1 cellular context compared by ENCODE assay signal in genomic region chr13:112072531-112073244, GRCh38.
A peak's percentile ranks its signal among the peaks of the same experiment; 100 is the strongest.
TF ChIP-seq lines count a peak whose summit lies in the region.

No MANE protein-coding gene starts in this region.

TF ChIP-seq in HEK293, 187 proteins besides CTCF, POLR2A, EP300 and RAD21 (continued from another document):
- no peak for TF ChIP-seq ZNF654 (tag by site-specific recombination; IDR thresholded peaks at IDR 0.05; ENCODE audit: low read depth)
- TF ChIP-seq ZNF223 (tag by site-specific recombination; IDR thresholded peaks at IDR 0.05), result peak; percentile 66
- no peak; the same call in 1 of the 2 replicates for TF ChIP-seq KLF8 (tag by site-specific recombination; IDR thresholded peaks at IDR 0.05)
- no peak for TF ChIP-seq ZNF610 (tag by site-specific recombination; IDR thresholded peaks at IDR 0.05; ENCODE audit: borderline replicate concordance)
- no peak for TF ChIP-seq ZNF266 (tag by site-specific recombination; IDR thresholded peaks at IDR 0.05; ENCODE audit: low read depth)
- TF ChIP-seq WT1 (tag by site-specific recombination; IDR thresholded peaks at IDR 0.05), result peak; percentile 85
- no peak for TF ChIP-seq AEBP2 (tag by site-specific recombination; IDR thresholded peaks at IDR 0.05; ENCODE audit: borderline replicate concordance)
- peak; percentile 84 for TF ChIP-seq SP2 (tag by site-specific recombination; IDR thresholded peaks at IDR 0.05)
- no peak for TF ChIP-seq ZSCAN16 (tag by site-specific recombination; IDR thresholded peaks at IDR 0.05)
- TF ChIP-seq ZNF76 (tag by site-specific recombination; IDR thresholded peaks at IDR 0.05; ENCODE audit: borderline replicate concordance, low read depth), result peak; percentile 37; the same call in 1 of the 2 replicates
- TF ChIP-seq IKZF3 (tag by site-specific recombination; IDR thresholded peaks at IDR 0.05), result peak; percentile 92
- TF ChIP-seq ZNF548 (tag by site-specific recombination; IDR thresholded peaks at IDR 0.05), result no peak
- TF ChIP-seq ZNF658 (tag by site-specific recombination; IDR thresholded peaks at IDR 0.05), result no peak
- no peak for TF ChIP-seq ZNF792 (tag by site-specific recombination; IDR thresholded peaks at IDR 0.05)
- no peak for TF ChIP-seq GLI4 (tag by site-specific recombination; IDR thresholded peaks at IDR 0.05)
- TF ChIP-seq ZNF354C (tag by site-specific recombination; IDR thresholded peaks at IDR 0.05; ENCODE audit: borderline replicate concordance, low read depth), result no peak
- no peak for TF ChIP-seq ZNF394 (tag by site-specific recombination; IDR thresholded peaks at IDR 0.05; ENCODE audit: borderline replicate concordance)
- no peak for TF ChIP-seq ZNF701 (tag by site-specific recombination; IDR thresholded peaks at IDR 0.05)
- no peak for TF ChIP-seq ZNF677 (tag by site-specific recombination; IDR thresholded peaks at IDR 0.05)
- TF ChIP-seq ZNF623 (tag by site-specific recombination; IDR thresholded peaks at IDR 0.05), result no peak
- TF ChIP-seq ZNF37A (tag by site-specific recombination; IDR thresholded peaks at IDR 0.05), result no peak
- no peak for TF ChIP-seq ZNF221 (tag by site-specific recombination; IDR thresholded peaks at IDR 0.05; ENCODE audit: borderline replicate concordance)
- peak; percentile 60; the same call in 1 of the 2 replicates for TF ChIP-seq PATZ1 (tag by site-specific recombination; IDR thresholded peaks at IDR 0.05)
- TF ChIP-seq MEIS1 (CRISPR knock-in tag; IDR thresholded peaks at IDR 0.05; ENCODE audit: borderline replicate concordance), result no peak
- TF ChIP-seq ZBTB8A (tag by site-specific recombination; IDR thresholded peaks at IDR 0.05), result peak; percentile 90
- TF ChIP-seq ZNF48 (tag by site-specific recombination; IDR thresholded peaks at IDR 0.05), result no peak
- no peak for TF ChIP-seq ZBTB7A (tag by site-specific recombination; IDR thresholded peaks at IDR 0.05; ENCODE audit: low read depth)
- peak; percentile 95 for TF ChIP-seq GLIS2 (tag by site-specific recombination; IDR thresholded peaks at IDR 0.05)
- TF ChIP-seq ZNF660 (tag by site-specific recombination; IDR thresholded peaks at IDR 0.05), result 0 out of 2 replicates have a peak, but pooled peaks have one; percentile 30
- TF ChIP-seq ZNF558 (tag by site-specific recombination; IDR thresholded peaks at IDR 0.05), result no peak
- no peak for TF ChIP-seq KLF1 (tag by site-specific recombination; IDR thresholded peaks at IDR 0.05)
- TF ChIP-seq ZNF423 (tag by site-specific recombination; IDR thresholded peaks at IDR 0.05), result peak; percentile 78
- TF ChIP-seq ZNF366 (tag by site-specific recombination; conservative IDR thresholded peaks at IDR 0.05), result no peak
- no peak for TF ChIP-seq REST (tag by site-specific recombination; IDR thresholded peaks at IDR 0.05)
- TF ChIP-seq ZNF404 (tag by site-specific recombination; IDR thresholded peaks at IDR 0.05), result no peak
- TF ChIP-seq REPIN1 (tag by site-specific recombination; IDR thresholded peaks at IDR 0.05; ENCODE audit: low read depth), result no peak
- peak; percentile 91 for TF ChIP-seq ZFHX2 (tag by site-specific recombination; conservative IDR thresholded peaks at IDR 0.05)
- no peak for TF ChIP-seq SETDB1 (IDR thresholded peaks at IDR 0.05; ENCODE audit: insufficient read length, low read length)
- TF ChIP-seq ZNF133 (tag by site-specific recombination; IDR thresholded peaks at IDR 0.05), result no peak
- no peak for TF ChIP-seq ZNF521 (tag by site-specific recombination; IDR thresholded peaks at IDR 0.05)
- peak; percentile 42 for TF ChIP-seq OSR2 (tag by site-specific recombination; IDR thresholded peaks at IDR 0.05)
- no peak for TF ChIP-seq ZNF211 (tag by site-specific recombination; IDR thresholded peaks at IDR 0.05; ENCODE audit: low read depth)
- peak; percentile 50 for TF ChIP-seq ZBTB20 (tag by site-specific recombination; IDR thresholded peaks at IDR 0.05)
- TF ChIP-seq, protein P1, sequence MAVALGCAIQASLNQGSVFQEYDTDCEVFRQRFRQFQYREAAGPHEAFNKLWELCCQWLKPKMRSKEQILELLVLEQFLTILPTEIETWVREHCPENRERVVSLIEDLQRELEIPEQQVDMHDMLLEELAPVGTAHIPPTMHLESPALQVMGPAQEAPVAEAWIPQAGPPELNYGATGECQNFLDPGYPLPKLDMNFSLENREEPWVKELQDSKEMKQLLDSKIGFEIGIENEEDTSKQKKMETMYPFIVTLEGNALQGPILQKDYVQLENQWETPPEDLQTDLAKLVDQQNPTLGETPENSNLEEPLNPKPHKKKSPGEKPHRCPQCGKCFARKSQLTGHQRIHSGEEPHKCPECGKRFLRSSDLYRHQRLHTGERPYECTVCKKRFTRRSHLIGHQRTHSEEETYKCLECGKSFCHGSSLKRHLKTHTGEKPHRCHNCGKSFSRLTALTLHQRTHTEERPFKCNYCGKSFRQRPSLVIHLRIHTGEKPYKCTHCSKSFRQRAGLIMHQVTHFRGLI (tag by site-specific recombination; IDR thresholded peaks at IDR 0.05), result no peak
- TF ChIP-seq, protein P2, sequence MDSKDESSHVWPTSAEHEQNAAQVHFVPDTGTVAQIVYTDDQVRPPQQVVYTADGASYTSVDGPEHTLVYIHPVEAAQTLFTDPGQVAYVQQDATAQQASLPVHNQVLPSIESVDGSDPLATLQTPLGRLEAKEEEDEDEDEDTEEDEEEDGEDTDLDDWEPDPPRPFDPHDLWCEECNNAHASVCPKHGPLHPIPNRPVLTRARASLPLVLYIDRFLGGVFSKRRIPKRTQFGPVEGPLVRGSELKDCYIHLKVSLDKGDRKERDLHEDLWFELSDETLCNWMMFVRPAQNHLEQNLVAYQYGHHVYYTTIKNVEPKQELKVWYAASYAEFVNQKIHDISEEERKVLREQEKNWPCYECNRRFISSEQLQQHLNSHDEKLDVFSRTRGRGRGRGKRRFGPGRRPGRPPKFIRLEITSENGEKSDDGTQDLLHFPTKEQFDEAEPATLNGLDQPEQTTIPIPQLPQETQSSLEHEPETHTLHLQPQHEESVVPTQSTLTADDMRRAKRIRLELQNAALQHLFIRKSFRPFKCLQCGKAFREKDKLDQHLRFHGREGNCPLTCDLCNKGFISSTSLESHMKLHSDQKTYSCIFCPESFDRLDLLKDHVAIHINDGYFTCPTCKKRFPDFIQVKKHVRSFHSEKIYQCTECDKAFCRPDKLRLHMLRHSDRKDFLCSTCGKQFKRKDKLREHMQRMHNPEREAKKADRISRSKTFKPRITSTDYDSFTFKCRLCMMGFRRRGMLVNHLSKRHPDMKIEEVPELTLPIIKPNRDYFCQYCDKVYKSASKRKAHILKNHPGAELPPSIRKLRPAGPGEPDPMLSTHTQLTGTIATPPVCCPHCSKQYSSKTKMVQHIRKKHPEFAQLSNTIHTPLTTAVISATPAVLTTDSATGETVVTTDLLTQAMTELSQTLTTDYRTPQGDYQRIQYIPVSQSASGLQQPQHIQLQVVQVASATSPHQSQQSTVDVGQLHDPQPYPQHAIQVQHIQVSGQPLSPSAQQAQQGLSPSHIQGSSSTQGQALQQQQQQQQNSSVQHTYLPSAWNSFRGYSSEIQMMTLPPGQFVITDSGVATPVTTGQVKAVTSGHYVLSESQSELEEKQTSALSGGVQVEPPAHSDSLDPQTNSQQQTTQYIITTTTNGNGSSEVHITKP (tag by site-specific recombination; IDR thresholded peaks at IDR 0.05), result no peak; the same call in none of the 2 replicates
- TF ChIP-seq YY1 (tag by site-specific recombination; IDR thresholded peaks at IDR 0.05), result no peak
- TF ChIP-seq, protein P3, sequence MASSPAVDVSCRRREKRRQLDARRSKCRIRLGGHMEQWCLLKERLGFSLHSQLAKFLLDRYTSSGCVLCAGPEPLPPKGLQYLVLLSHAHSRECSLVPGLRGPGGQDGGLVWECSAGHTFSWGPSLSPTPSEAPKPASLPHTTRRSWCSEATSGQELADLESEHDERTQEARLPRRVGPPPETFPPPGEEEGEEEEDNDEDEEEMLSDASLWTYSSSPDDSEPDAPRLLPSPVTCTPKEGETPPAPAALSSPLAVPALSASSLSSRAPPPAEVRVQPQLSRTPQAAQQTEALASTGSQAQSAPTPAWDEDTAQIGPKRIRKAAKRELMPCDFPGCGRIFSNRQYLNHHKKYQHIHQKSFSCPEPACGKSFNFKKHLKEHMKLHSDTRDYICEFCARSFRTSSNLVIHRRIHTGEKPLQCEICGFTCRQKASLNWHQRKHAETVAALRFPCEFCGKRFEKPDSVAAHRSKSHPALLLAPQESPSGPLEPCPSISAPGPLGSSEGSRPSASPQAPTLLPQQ (tag by site-specific recombination; IDR thresholded peaks at IDR 0.05), result peak; percentile 74
